Comparison of ENCODE assay signal across 22 cellular contexts in the genomic region with DNA sequence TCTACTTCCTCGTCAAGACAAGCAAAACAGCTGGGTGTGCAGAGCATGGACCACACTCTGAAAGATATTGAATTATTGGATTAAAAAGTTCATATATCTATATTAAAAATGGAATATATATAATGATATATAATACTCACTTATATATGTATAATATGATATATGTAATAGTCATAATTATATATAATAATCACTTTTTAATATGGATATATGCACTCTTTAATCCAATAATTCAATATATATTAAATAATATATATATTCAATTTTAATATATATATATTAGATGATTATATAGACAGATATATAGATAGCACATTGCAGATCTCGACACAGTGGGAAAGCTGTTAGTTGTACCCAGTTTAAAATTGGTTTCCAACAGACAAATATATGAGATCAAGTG.
A peak's percentile ranks its signal among the peaks of the same experiment; 100 is the strongest.
DNase-seq lines count a peak whose midpoint lies in the region; ATAC-seq, FAIRE-seq and TF ChIP-seq lines count a peak whose summit lies in the region.
"Had no signal": no experiment of that assay in that cellular context is flagged by ENCODE, and none has a peak within 500 bp of the region (broad histone marks: within the 10 kb centered on the region; RNA-seq: fewer than 3 reads in every experiment).

No MANE protein-coding gene starts in this region.

- TF ChIP-seq CTCF in WTC11 (IDR thresholded peaks at IDR 0.05) (no peak), pancreas (IDR thresholded peaks at IDR 0.05) (no peak)

- FAIRE-seq in G401.6 (lab: Jason Lieb, UNC) (peak; percentile 69), pancreas (lab: Jason Lieb, UNC) (peak; percentile 9)
- FAIRE-seq: A549, D721Med, GM12891, GM19239 had no signal

- no peaks in the 10 kb centered on the region for H3K4me1 ChIP-seq in pancreas
- H3K4me1 ChIP-seq: A549, Caco-2 had no signal

- H3K27ac Mint-ChIP-seq in WTC11 = no peak overlapping the region
- H3K27ac Mint-ChIP-seq in stimulated activated effector memory CD8-positive, alpha-beta T cell treated with anti-CD3 and anti-CD28 coated beads, Interleukin-12 subunit alpha, Interleukin-12 subunit beta, amount 100 ng/mL, for 72 hours = no peak overlapping the region
- H3K27ac Mint-ChIP-seq: B cell; CD4-positive, alpha-beta T cell; CD8-positive, alpha-beta T cell had no signal

- no peaks in the 10 kb centered on the region for H3K4me1 Mint-ChIP-seq in WTC11
- H3K4me1 Mint-ChIP-seq in stimulated activated effector memory CD8-positive, alpha-beta T cell treated with anti-CD3 and anti-CD28 coated beads, Interleukin-12 subunit alpha, Interleukin-12 subunit beta, amount 100 ng/mL, for 72 hours = no peaks in the 10 kb centered on the region
- H3K4me1 Mint-ChIP-seq: B cell had no signal

- DNase-seq in WTC11 (ENCODE audit: low spot score) = no peak
- DNase-seq in pancreas = no peak
- DNase-seq in activated gamma-delta T cell (lab: John Stamatoyannopoulos, UW) = no peak
- no peak for DNase-seq in occipital lobe (lab: John Stamatoyannopoulos, UW)
- DNase-seq in stimulated activated effector memory CD8-positive, alpha-beta T cell treated with anti-CD3 and anti-CD28 coated beads, Interleukin-12 subunit alpha, Interleukin-12 subunit beta, amount 100 ng/mL, for 72 hours (ENCODE audit: low spot score in 2 of 2) = no peak
- DNase-seq: 8988T; AML-193; Caco-2; Calu3; CD4-positive, alpha-beta T cell; CD8-positive, alpha-beta T cell; DMS79 treated with DMSO at 0.1 percent for 48 hours; GF-D8 had no signal

- intact Hi-C loops in pancreas (cut with DNase I) = no loop called here

- no peak overlapping the region for H3K4me3 ChIP-seq in pancreas
- H3K4me3 ChIP-seq: A549; BLaER1 treated with 17β-estradiol and CSF1 and Interleukin-3, amounts not matched to agents 10 nM and 100 nM had no signal

- no peak overlapping the region for H3K4me3 Mint-ChIP-seq in WTC11
- no peak overlapping the region for H3K4me3 Mint-ChIP-seq in stimulated activated effector memory CD8-positive, alpha-beta T cell treated with anti-CD3 and anti-CD28 coated beads, Interleukin-12 subunit alpha, Interleukin-12 subunit beta, amount 100 ng/mL, for 72 hours
- H3K4me3 Mint-ChIP-seq: B cell; CD4-positive, alpha-beta T cell; CD8-positive, alpha-beta T cell had no signal

- 66 to 86% methylated on average over 2 of the region's 2 CpGs for whole genome bisulfite sequencing in pancreas, 2 donors

- no peak overlapping the region for H3K27ac ChIP-seq in pancreas
- H3K27ac ChIP-seq: A549; BLaER1 treated with 17β-estradiol and CSF1 and Interleukin-3, amounts not matched to agents 10 nM and 100 nM; C4-2B had no signal

- no peaks in the 10 kb centered on the region for H3K9me3 Mint-ChIP-seq in WTC11
- no peaks in the 10 kb centered on the region for H3K9me3 Mint-ChIP-seq in stimulated activated effector memory CD8-positive, alpha-beta T cell treated with anti-CD3 and anti-CD28 coated beads, Interleukin-12 subunit alpha, Interleukin-12 subunit beta, amount 100 ng/mL, for 72 hours
- H3K9me3 Mint-ChIP-seq: CD4-positive, alpha-beta T cell; CD8-positive, alpha-beta T cell had no signal

- CTCF ChIA-PET in WTC11 (lab: Charles Lee) = no interaction called here

- POLR2A ChIA-PET in WTC11 (lab: Charles Lee) = interaction anchor here (0.6 kb wide), 1 partner anchor 343 kb away, joined by 3 read pairs; no protein-coding TSS in a partner anchor

- no peaks in the 10 kb centered on the region; the same call in 1 of the 2 replicates for H3K27me3 Mint-ChIP-seq in WTC11 (ENCODE audit: low read depth)
- H3K27me3 Mint-ChIP-seq: B cell had no signal

- no peak for ATAC-seq in WTC11
- ATAC-seq in pancreas = no peak
- no peak for ATAC-seq in SK-N-SH treated with all-trans-retinoic acid at 6 μM for 48 hours
- ATAC-seq in stimulated activated effector memory CD8-positive, alpha-beta T cell treated with anti-CD3 and anti-CD28 coated beads, Interleukin-12 subunit alpha, Interleukin-12 subunit beta, amount 100 ng/mL, for 72 hours = no peak
- ATAC-seq: A549; CD8-positive, alpha-beta T cell had no signal

- no peaks in the 10 kb centered on the region for H3K9me3 ChIP-seq in pancreas
- H3K9me3 ChIP-seq: A549; BLaER1 treated with 17β-estradiol and CSF1 and Interleukin-3, amounts not matched to agents 10 nM and 100 nM; Caco-2 had no signal

- no peaks in the 10 kb centered on the region for H3K36me3 Mint-ChIP-seq in WTC11
- no peaks in the 10 kb centered on the region for H3K36me3 Mint-ChIP-seq in stimulated activated effector memory CD8-positive, alpha-beta T cell treated with anti-CD3 and anti-CD28 coated beads, Interleukin-12 subunit alpha, Interleukin-12 subunit beta, amount 100 ng/mL, for 72 hours
- H3K36me3 Mint-ChIP-seq: CD8-positive, alpha-beta T cell had no signal

- no peaks in the 10 kb centered on the region for H3K36me3 ChIP-seq in pancreas
- H3K36me3 ChIP-seq: BLaER1 treated with 17β-estradiol and CSF1 and Interleukin-3, amounts not matched to agents 10 nM and 100 nM had no signal

- no peaks in the 10 kb centered on the region for H3K27me3 ChIP-seq in pancreas
- H3K27me3 ChIP-seq: BLaER1 treated with 17β-estradiol and CSF1 and Interleukin-3, amounts not matched to agents 10 nM and 100 nM had no signal

TF ChIP-seq in WTC11, 78 proteins besides CTCF, POLR2A, EP300 and RAD21:
- TF ChIP-seq HMGA2 (CRISPR knock-in tag; IDR thresholded peaks at IDR 0.05) = peak; percentile 95
- TF ChIP-seq ATF1 (CRISPR knock-in tag; IDR thresholded peaks at IDR 0.05) = no peak

TF ChIP-seq in SK-N-SH treated with all-trans-retinoic acid at 6 μM for 48 hours, 23 proteins besides CTCF, POLR2A, EP300 and RAD21 (continues in another document):
- TF ChIP-seq, protein P1, sequence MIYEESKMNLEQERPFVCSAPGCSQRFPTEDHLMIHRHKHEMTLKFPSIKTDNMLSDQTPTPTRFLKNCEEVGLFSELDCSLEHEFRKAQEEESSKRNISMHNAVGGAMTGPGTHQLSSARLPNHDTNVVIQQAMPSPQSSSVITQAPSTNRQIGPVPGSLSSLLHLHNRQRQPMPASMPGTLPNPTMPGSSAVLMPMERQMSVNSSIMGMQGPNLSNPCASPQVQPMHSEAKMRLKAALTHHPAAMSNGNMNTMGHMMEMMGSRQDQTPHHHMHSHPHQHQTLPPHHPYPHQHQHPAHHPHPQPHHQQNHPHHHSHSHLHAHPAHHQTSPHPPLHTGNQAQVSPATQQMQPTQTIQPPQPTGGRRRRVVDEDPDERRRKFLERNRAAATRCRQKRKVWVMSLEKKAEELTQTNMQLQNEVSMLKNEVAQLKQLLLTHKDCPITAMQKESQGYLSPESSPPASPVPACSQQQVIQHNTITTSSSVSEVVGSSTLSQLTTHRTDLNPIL (CRISPR knock-in tag; IDR thresholded peaks at IDR 0.05; ENCODE audit: low read depth) = no peak
- no peak for TF ChIP-seq ZNF70 (CRISPR knock-in tag; IDR thresholded peaks at IDR 0.05)
- no peak for TF ChIP-seq ARNTL (CRISPR knock-in tag; IDR thresholded peaks at IDR 0.05; ENCODE audit: borderline replicate concordance, low read depth)
- TF ChIP-seq SNAI2 (CRISPR knock-in tag; IDR thresholded peaks at IDR 0.05) = no peak
- TF ChIP-seq TOX (CRISPR knock-in tag; IDR thresholded peaks at IDR 0.05; ENCODE audit: borderline replicate concordance) = no peak
- no peak for TF ChIP-seq ZFP30 (CRISPR knock-in tag; IDR thresholded peaks at IDR 0.05)
- TF ChIP-seq CSRNP3 (CRISPR knock-in tag; IDR thresholded peaks at IDR 0.05) = no peak
- TF ChIP-seq TSHZ2 (CRISPR knock-in tag; IDR thresholded peaks at IDR 0.05) = no peak
- no peak for TF ChIP-seq ZNF8 (CRISPR knock-in tag; IDR thresholded peaks at IDR 0.05)
- no peak for TF ChIP-seq RARB (CRISPR knock-in tag; IDR thresholded peaks at IDR 0.05)
- TF ChIP-seq OSR1 (CRISPR knock-in tag; IDR thresholded peaks at IDR 0.05) = no peak
